8 cellular contexts compared by ENCODE assay signal in genomic region chr20:6767536-6768227, GRCh38. TPM values are rescaled to one million over a fixed set of nuclear protein-coding genes. Genes with fewer than 3 reads are reported as not detected.
DNase-seq lines count a peak whose midpoint lies in the region; ATAC-seq and TF ChIP-seq lines count a peak whose summit lies in the region.

BMP2 (plus strand) TSS chr20:6767686; CDS start chr20:6770127, 2,441 bp downstream.

- in situ Hi-C loops in GM13976 (cut with MboI; ENCODE audit: low sequenced_read_pairs, unreplicated experiment) = no loop called here

- H3K9me3 ChIP-seq in body of pancreas (no peaks in the 10 kb centered on the region), iPS-18c (ENCODE audit: control insufficient read depth, insufficient read depth, low read length) (peaks cover 2% of the 10 kb centered on the region)

- H3K4me3 ChIP-seq in body of pancreas = peak within 1 kb of the TSS; percentile 66 to 71
- H3K4me3 ChIP-seq in iPS-18c (ENCODE audit: insufficient read depth, low read depth, low read length) = peak within 1 kb of the TSS; percentile 90
- H3K4me3 ChIP-seq in rectal smooth muscle tissue (ENCODE audit: low read length) = peak within 1 kb of the TSS; percentile 76

- peaks cover 10% of the 10 kb centered on the region for H3K4me1 ChIP-seq in body of pancreas
- no peaks in the 10 kb centered on the region for H3K4me1 ChIP-seq in rectal smooth muscle tissue (ENCODE audit: control insufficient read depth, insufficient read depth, low read length)

- DNase-seq in A172 (ENCODE audit: low spot score) (peak; percentile 2), GM13976 (ENCODE audit: low spot score) (peak; percentile 70), NCI-H748 (lab: John Stamatoyannopoulos, UW; ENCODE audit: unreplicated experiment) (peak; percentile 93), body of pancreas (peak; percentile 53 to 77 (median 65))
- no peak for DNase-seq in activated CD4-positive, alpha-beta memory T cell treated with anti-CD3 and anti-CD28 coated beads, Interleukin-2, amount 10 ng/mL, durations not matched to agents 7 days and 5 days

- peak; percentile 28 to 63 (median 38) for TF ChIP-seq POLR2A in body of pancreas (IDR thresholded peaks at IDR 0.05)

- H3K9me3 Mint-ChIP-seq in activated CD4-positive, alpha-beta memory T cell treated with anti-CD3 and anti-CD28 coated beads, Interleukin-2, amount 10 ng/mL, durations not matched to agents 7 days and 5 days = no peaks in the 10 kb centered on the region

- H3K27me3 ChIP-seq in body of pancreas (no peaks in the 10 kb centered on the region), rectal smooth muscle tissue (ENCODE audit: control insufficient read depth, insufficient read depth, low read length) (no peaks in the 10 kb centered on the region)

- intact Hi-C loops in body of pancreas (cut with DNase I) = no loop called here

- no peaks in the 10 kb centered on the region for H3K36me3 Mint-ChIP-seq in activated CD4-positive, alpha-beta memory T cell treated with anti-CD3 and anti-CD28 coated beads, Interleukin-2, amount 10 ng/mL, durations not matched to agents 7 days and 5 days (ENCODE audit: low read depth)

- no peaks in the 10 kb centered on the region for H3K4me1 Mint-ChIP-seq in activated CD4-positive, alpha-beta memory T cell treated with anti-CD3 and anti-CD28 coated beads, Interleukin-2, amount 10 ng/mL, durations not matched to agents 7 days and 5 days

- TF ChIP-seq CTCF in GM13976 (IDR thresholded peaks at IDR 0.05; ENCODE audit: borderline replicate concordance, control extremely low read depth, extremely low read depth, insufficient read depth, missing control alignments) = no peak
- TF ChIP-seq CTCF in body of pancreas (IDR thresholded peaks at IDR 0.05) = peak in 4 of 7 experiments; percentile 4 to 40 (median 19)

- ATAC-seq in HG02885 (IDR thresholded peaks at IDR 0.05; ENCODE audit: poor library complexity, unreplicated experiment) = peak; percentile 74
- peak; percentile 79 for ATAC-seq in body of pancreas

- peaks cover 30% of the 10 kb centered on the region for H3K27me3 Mint-ChIP-seq in activated CD4-positive, alpha-beta memory T cell treated with anti-CD3 and anti-CD28 coated beads, Interleukin-2, amount 10 ng/mL, durations not matched to agents 7 days and 5 days

- WGBS in body of pancreas, 2 donors = 0% methylated on average over 2 to 101 of the region's 112 CpGs

- H3K36me3 ChIP-seq in body of pancreas (replicated peaks in 1 of 2; ENCODE audit: insufficient read depth in 1 of 2, low read depth in 2 of 2) (no peaks in the 10 kb centered on the region), rectal smooth muscle tissue (ENCODE audit: control insufficient read depth, insufficient read depth, low read length) (no peaks in the 10 kb centered on the region)

- H3K9ac ChIP-seq in rectal smooth muscle tissue (ENCODE audit: low read length) = peak within 1 kb of the TSS; percentile 24

- H3K27ac Mint-ChIP-seq in activated CD4-positive, alpha-beta memory T cell treated with anti-CD3 and anti-CD28 coated beads, Interleukin-2, amount 10 ng/mL, durations not matched to agents 7 days and 5 days = no peak within 1 kb of the TSS

- POLR2A ChIA-PET in activated CD4-positive, alpha-beta memory T cell treated with anti-CD3 and anti-CD28 coated beads, Interleukin-2, amount 10 ng/mL, durations not matched to agents 7 days and 5 days (lab: Charles Lee) = no interaction called here

- H3K27ac ChIP-seq in body of pancreas (peak within 1 kb of the TSS; percentile 55 to 85 (median 80)), rectal smooth muscle tissue (ENCODE audit: low read depth, low read length) (no peak within 1 kb of the TSS)

- CTCF ChIA-PET in activated CD4-positive, alpha-beta memory T cell treated with anti-CD3 and anti-CD28 coated beads, Interleukin-2, amount 10 ng/mL, durations not matched to agents 7 days and 5 days (lab: Charles Lee) = no interaction called here

- no peak within 1 kb of the TSS for H3K4me3 Mint-ChIP-seq in activated CD4-positive, alpha-beta memory T cell treated with anti-CD3 and anti-CD28 coated beads, Interleukin-2, amount 10 ng/mL, durations not matched to agents 7 days and 5 days

RNA-seq across cellular contexts. Expression of gene BMP2, which starts in this region (rescaled TPM):
- total RNA-seq in A172 (2014; rRNA removed; shearing (Covaris generic)) = not detected in 2 replicates
- total RNA-seq in body of pancreas = 10 to 100 TPM; 13.5 to 14.8 TPM
- total RNA-seq in activated CD4-positive, alpha-beta memory T cell treated with anti-CD3 and anti-CD28 coated beads, Interleukin-2, amount 10 ng/mL, durations not matched to agents 7 days and 5 days = not detected

Comparison
In these comparisons a context has a peak if more than half of its experiments do, and no peak if none do; other contexts are left out.
1. RNA of gene BMP2 (total RNA-seq): 13.5 to 14.8 TPM in body of pancreas; not detected in A172 and not detected in activated CD4-positive, alpha-beta memory T cell treated with anti-CD3 and anti-CD28 coated beads, Interleukin-2, amount 10 ng/mL, durations not matched to agents 7 days and 5 days; every median in the first group is over 10 times any median in the second.
2. Peak in DNase-seq in A172; RNA of the gene not detected or under 1 TPM.
3. Peak in every context shown above with its lines, with median percentiles within 50 percentile points of each other: H3K4me3 ChIP-seq.